Comparison of ENCODE assay signal across 10 cellular contexts in genomic region chr17:76273435-76273921, GRCh38. TPM values are rescaled to one million over a fixed set of nuclear protein-coding genes. Genes with fewer than 3 reads are reported as not detected.
DNase-seq lines count a peak whose midpoint lies in the region; ATAC-seq and TF ChIP-seq lines count a peak whose summit lies in the region.
"Had no signal": no experiment of that assay in that cellular context is flagged by ENCODE, and none has a peak within 500 bp of the region (broad histone marks: within the 10 kb centered on the region; RNA-seq: fewer than 3 reads in every experiment).

No MANE protein-coding gene starts in this region.

- WGBS in neuronal stem cell (ENCODE audit: extremely low coverage in 2 of 2, insufficient read length in 2 of 2, insufficient replicate concordance in 1 of 2), 2 donors: no CpG with 5 or more reads among the region's 14 CpGs
- WGBS in adrenal gland, 4 donors: 87 to 100% (median 95%) methylated on average over 2 to 14 of the region's 14 CpGs
- WGBS in H9 (ENCODE audit: extremely low coverage, insufficient read length, low lambda C conversion rate): no CpG with 5 or more reads among the region's 14 CpGs

- H3K27ac Mint-ChIP-seq in CD4-positive, alpha-beta memory T cell: peak overlapping the region; percentile 84 to 96 (median 94)
- H3K27ac Mint-ChIP-seq in HFFc6 (peak overlapping the region; percentile 26; the same call in 1 of the 2 replicates), H9 (0 out of 7 replicates have a peak overlapping the region, but pooled peaks of 1 of the 3 experiments have one; percentile 47)
- H3K27ac Mint-ChIP-seq in activated naive CD8-positive, alpha-beta T cell treated with anti-CD3 and anti-CD28 coated beads for 36 hours: peak overlapping the region; percentile 100

- H3K4me3 ChIP-seq in CD4-positive, alpha-beta memory T cell (ENCODE audit: low read length in 2 of 2): peak overlapping the region in 1 of 2 donors; percentile 68
- H3K4me3 ChIP-seq in neuronal stem cell (ENCODE audit: low read length in 2 of 2) (no peak overlapping the region), adrenal gland (no peak overlapping the region)

- no peak overlapping the region for H3K56ac ChIP-seq in H9 (ENCODE audit: insufficient read length, low read depth, low read length)

- peaks cover 63% of the 10 kb centered on the region for H3K4me1 ChIP-seq in CD4-positive, alpha-beta memory T cell (ENCODE audit: insufficient read depth, low read length)
- peaks cover 13 to 18% of the 10 kb centered on the region in 2 donors for H3K4me1 ChIP-seq in neuronal stem cell (ENCODE audit: control insufficient read depth in 2 of 2, insufficient read depth in 1 of 2, low read depth in 1 of 2, low read length in 2 of 2)
- peaks cover 6 to 28% of the 10 kb centered on the region in 2 donors for H3K4me1 ChIP-seq in adrenal gland (replicated peaks in 1 of 2)
- no peaks in the 10 kb centered on the region; the same call in 1 of the 2 replicates for H3K4me1 ChIP-seq in H9 (ENCODE audit: insufficient read depth, low read length)

- peaks cover 18 to 72% (median 41%) of the 10 kb centered on the region in 4 donors for H3K4me1 Mint-ChIP-seq in CD4-positive, alpha-beta memory T cell
- H3K4me1 Mint-ChIP-seq in HFFc6 (ENCODE audit: low read depth) (peaks cover 30% of the 10 kb centered on the region), H9 (peaks cover 22 to 44% of the 10 kb centered on the region in 2 experiments)
- peaks cover 55% of the 10 kb centered on the region for H3K4me1 Mint-ChIP-seq in activated naive CD8-positive, alpha-beta T cell treated with anti-CD3 and anti-CD28 coated beads for 36 hours

- H4K5ac ChIP-seq in H9 (ENCODE audit: insufficient read length, low read depth, low read length): no peak overlapping the region

- H3K23ac ChIP-seq in neuronal stem cell (ENCODE audit: low read depth, low read length, poor library complexity) (peak overlapping the region; percentile 44), H9 (ENCODE audit: insufficient read length, low read depth, low read length) (no peak overlapping the region)

- H3K4me3 Mint-ChIP-seq in CD4-positive, alpha-beta memory T cell: peak overlapping the region in 2 of 8 donors; percentile 78 to 90
- no peak overlapping the region; the same call in 1 of the 2 replicates for H3K4me3 Mint-ChIP-seq in HFFc6
- H3K4me3 Mint-ChIP-seq in activated naive CD8-positive, alpha-beta T cell treated with anti-CD3 and anti-CD28 coated beads for 36 hours: peak overlapping the region; percentile 87
- no peak overlapping the region for H3K4me3 Mint-ChIP-seq in H9

- H3K27me3 Mint-ChIP-seq in CD4-positive, alpha-beta memory T cell: no peaks in the 10 kb centered on the region
- peaks cover 8% of the 10 kb centered on the region for H3K27me3 Mint-ChIP-seq in HFFc6 (ENCODE audit: insufficient read depth)
- H3K27me3 Mint-ChIP-seq in activated naive CD8-positive, alpha-beta T cell treated with anti-CD3 and anti-CD28 coated beads for 36 hours: no peaks in the 10 kb centered on the region
- H3K27me3 Mint-ChIP-seq in H9 (ENCODE audit: low read depth): peaks cover 1% of the 10 kb centered on the region; the same call in 1 of the 2 replicates

- TF ChIP-seq POLR2A in adrenal gland (IDR thresholded peaks at IDR 0.05): no peak

- H2AK5ac ChIP-seq in neuronal stem cell (ENCODE audit: low read depth, low read length) (peak overlapping the region; percentile 70), H9 (ENCODE audit: insufficient read length, low read length) (no peak overlapping the region)

- TF ChIP-seq CTCF in HFFc6 (IDR thresholded peaks at IDR 0.05) (no peak), omental fat pad (IDR thresholded peaks at IDR 0.05) (no peak), adrenal gland (IDR thresholded peaks at IDR 0.05) (no peak), H9 (conservative IDR thresholded peaks at IDR 0.05) (no peak)

- peaks cover 0 to 1% (median 0%) of the 10 kb centered on the region in 8 donors for H3K9me3 Mint-ChIP-seq in CD4-positive, alpha-beta memory T cell
- H3K9me3 Mint-ChIP-seq in HFFc6 (no peaks in the 10 kb centered on the region), H9 (no peaks in the 10 kb centered on the region)
- no peaks in the 10 kb centered on the region for H3K9me3 Mint-ChIP-seq in activated naive CD8-positive, alpha-beta T cell treated with anti-CD3 and anti-CD28 coated beads for 36 hours

- POLR2A ChIA-PET in CD4-positive, alpha-beta memory T cell (lab: Charles Lee; ENCODE audit: partially characterized antibody): interaction anchor here (1.4 to 18.5 kb wide), 10 partner anchors 8 to 152 kb away, joined by 4 to 620 read pairs (median 60); partner anchors contain the start of genes FOXJ1, RNF157 and UBALD2

- H4K8ac ChIP-seq in neuronal stem cell (ENCODE audit: low read depth, low read length) (no peak overlapping the region), H9 (replicated peaks; ENCODE audit: insufficient read length, low read depth, low read length) (no peak overlapping the region)

- no peak overlapping the region for H2AFZ ChIP-seq in neuronal stem cell (ENCODE audit: low read length)
- H2AFZ ChIP-seq in H9 (ENCODE audit: low read length): no peak overlapping the region

- peak overlapping the region; percentile 49 for H2BK12ac ChIP-seq in neuronal stem cell (ENCODE audit: low read length)
- no peak overlapping the region for H2BK12ac ChIP-seq in H9 (ENCODE audit: insufficient read length, low read depth, low read length)

- H3K9ac ChIP-seq in neuronal stem cell (ENCODE audit: low read depth, low read length, poor library complexity) (no peak overlapping the region), H9 (ENCODE audit: extremely low read depth, insufficient read length, low read length) (no peak overlapping the region)

- intact Hi-C loops in CD4-positive, alpha-beta memory T cell (cut with micrococcal nuclease): no loop called here
- intact Hi-C loops in adrenal gland (cut with DNase I): no loop called here

- H3K4ac ChIP-seq in neuronal stem cell (ENCODE audit: low read length) (no peak overlapping the region), H9 (ENCODE audit: low read depth, low read length) (no peak overlapping the region)

- no peak overlapping the region for H3K4me2 ChIP-seq in neuronal stem cell (ENCODE audit: insufficient read depth, low read length, poor library complexity, severe bottlenecking)
- no peak overlapping the region for H3K4me2 ChIP-seq in H9 (ENCODE audit: insufficient read depth, insufficient read length, low read length)

- no peak overlapping the region for H2BK15ac ChIP-seq in neuronal stem cell (ENCODE audit: low read length)
- no peak overlapping the region for H2BK15ac ChIP-seq in H9 (ENCODE audit: low read depth, low read length)

- H3K79me2 ChIP-seq in H9 (ENCODE audit: insufficient read depth, low read length): no peaks in the 10 kb centered on the region

- H3K23me2 ChIP-seq in H9 (ENCODE audit: insufficient read length, low read depth, low read length, poor library complexity, severe bottlenecking): no peaks in the 10 kb centered on the region

- H3K14ac ChIP-seq in neuronal stem cell (ENCODE audit: low read length): no peak overlapping the region
- H3K14ac ChIP-seq in H9 (ENCODE audit: insufficient read depth, low read length): no peak overlapping the region; the same call in 1 of the 2 replicates

- H3K79me1 ChIP-seq in neuronal stem cell (ENCODE audit: low read depth, low read length): peaks cover 19% of the 10 kb centered on the region
- H3K79me1 ChIP-seq in H9 (ENCODE audit: insufficient read depth, low read depth, low read length, poor library complexity, severe bottlenecking): no peaks in the 10 kb centered on the region

- H2BK5ac ChIP-seq in neuronal stem cell (ENCODE audit: low read length) (peak overlapping the region; percentile 39), H9 (ENCODE audit: insufficient read length, low read length) (no peak overlapping the region)

- no peaks in the 10 kb centered on the region for H3K27me3 ChIP-seq in CD4-positive, alpha-beta memory T cell (ENCODE audit: insufficient read depth, low read length)
- H3K27me3 ChIP-seq in neuronal stem cell (ENCODE audit: control insufficient read depth in 3 of 3, insufficient read depth in 3 of 3, low read depth in 1 of 3, low read length in 3 of 3): no peaks in the 10 kb centered on the region
- no peaks in the 10 kb centered on the region for H3K27me3 ChIP-seq in adrenal gland
- H3K27me3 ChIP-seq in H9 (ENCODE audit: insufficient read depth, low read length): no peaks in the 10 kb centered on the region

- no peaks in the 10 kb centered on the region for H3K9me3 ChIP-seq in CD4-positive, alpha-beta memory T cell (ENCODE audit: control insufficient read depth in 1 of 2, low read length in 2 of 2)
- H3K9me3 ChIP-seq in neuronal stem cell (replicated peaks in 1 of 2; ENCODE audit: control insufficient read depth in 2 of 2, insufficient read depth in 1 of 2, low read depth in 1 of 2, low read length in 2 of 2) (peaks cover 0 to 5% of the 10 kb centered on the region in 2 donors), adrenal gland (replicated peaks in 1 of 3) (no peaks in the 10 kb centered on the region), H9 (ENCODE audit: control insufficient read depth, low read depth, low read length) (no peaks in the 10 kb centered on the region)

- no peak overlapping the region for H3K18ac ChIP-seq in neuronal stem cell (ENCODE audit: low read length)
- H3K18ac ChIP-seq in H9 (ENCODE audit: insufficient read length, low read depth, low read length): no peak overlapping the region

- peak overlapping the region; percentile 89 for H3K27ac ChIP-seq in CD4-positive, alpha-beta memory T cell (ENCODE audit: low read depth, low read length)
- no peak overlapping the region for H3K27ac ChIP-seq in neuronal stem cell (replicated peaks; ENCODE audit: low read length)
- H3K27ac ChIP-seq in adrenal gland: no peak overlapping the region
- no peak overlapping the region for H3K27ac ChIP-seq in H9 (ENCODE audit: insufficient read length, low read depth, low read length)
- H3K27ac ChIP-seq: epithelial cell of prostate had no signal

- peaks cover 14% of the 10 kb centered on the region for H3K36me3 ChIP-seq in CD4-positive, alpha-beta memory T cell (ENCODE audit: insufficient read depth, low read length)
- H3K36me3 ChIP-seq in neuronal stem cell (replicated peaks in 1 of 2; ENCODE audit: control insufficient read depth in 2 of 2, insufficient read depth in 2 of 2, low read length in 2 of 2): peaks cover 12 to 39% of the 10 kb centered on the region in 2 donors
- peaks cover 0 to 5% of the 10 kb centered on the region in 2 donors for H3K36me3 ChIP-seq in adrenal gland (replicated peaks in 1 of 2)

- H3T11ph ChIP-seq in H9 (ENCODE audit: low read length): no peak overlapping the region

- no peak for ATAC-seq in omental fat pad (ENCODE audit: low FRiP score)
- ATAC-seq: HCT116 had no signal

- peaks cover 3 to 15% of the 10 kb centered on the region in 2 donors for H3K36me3 Mint-ChIP-seq in CD4-positive, alpha-beta memory T cell
- H3K36me3 Mint-ChIP-seq in HFFc6 (ENCODE audit: low read depth): no peaks in the 10 kb centered on the region
- H3K36me3 Mint-ChIP-seq in activated naive CD8-positive, alpha-beta T cell treated with anti-CD3 and anti-CD28 coated beads for 36 hours: peaks cover 30% of the 10 kb centered on the region
- H3K36me3 Mint-ChIP-seq in H9 (ENCODE audit: insufficient read depth in 1 of 3, low read depth in 3 of 3): peaks cover 0 to 9% (median 4%) of the 10 kb centered on the region in 3 experiments; a peak in 3 of 7 replicates

- no peak overlapping the region for H2BK20ac ChIP-seq in H9 (ENCODE audit: low read depth, low read length, poor library complexity, severe bottlenecking)

- no peak overlapping the region for H4K91ac ChIP-seq in neuronal stem cell (ENCODE audit: low read depth, low read length, poor library complexity)
- no peak overlapping the region for H4K91ac ChIP-seq in H9 (ENCODE audit: insufficient read length, low read depth, low read length)

- H4K20me1 ChIP-seq in H9 (ENCODE audit: control insufficient read depth, insufficient read depth, insufficient read length): no peaks in the 10 kb centered on the region

- CTCF ChIA-PET in CD4-positive, alpha-beta memory T cell (lab: Charles Lee; ENCODE audit: partially characterized antibody): interaction anchor here (2.0 to 6.1 kb wide), 4 partner anchors 90 to 151 kb away, joined by 6 to 53 read pairs (median 14); no protein-coding TSS in a partner anchor

- H2BK120ac ChIP-seq in neuronal stem cell (ENCODE audit: low read depth, low read length) (no peak overlapping the region), H9 (ENCODE audit: low read depth, low read length, poor library complexity, severe bottlenecking) (no peak overlapping the region)

- no peak for DNase-seq in CD4-positive, alpha-beta memory T cell
- DNase-seq in HFFc6: no peak
- no peak for DNase-seq in activated naive CD8-positive, alpha-beta T cell treated with anti-CD3 and anti-CD28 coated beads for 36 hours
- DNase-seq in neuronal stem cell (ENCODE audit: low spot score): no peak
- DNase-seq in omental fat pad (ENCODE audit: low spot score): no peak
- DNase-seq in NK-92 (lab: John Stamatoyannopoulos, UW; ENCODE audit: unreplicated experiment): no peak
- no peak for DNase-seq in adrenal gland
- DNase-seq in H9: no peak

RNA-seq across cellular contexts. Expression of gene UBALD2, which starts 8.3 kb away (rescaled TPM):
- total RNA-seq in CD4-positive, alpha-beta memory T cell: 100 to 1,000 TPM; 101 to 103 TPM
- polyA plus RNA-seq in CD4-positive, alpha-beta memory T cell: 10 to 100 TPM in 1 of 2 donors, 1 to 10 TPM in 1; 6.2 to 11.1 TPM
- total RNA-seq in HFFc6 (2021; fragmentation: NEBNext Ultra II Directional; extraction: Animal tissue kit (Norgen Biotek cat#: 25700)): 10 to 100 TPM; 24.5 to 35.7 (median 30.5) TPM
- 100 to 1,000 TPM; 262 to 268 TPM for total RNA-seq in activated naive CD8-positive, alpha-beta T cell treated with anti-CD3 and anti-CD28 coated beads for 36 hours
- polyA plus RNA-seq in neuronal stem cell (2013, experiment 1 of 2): 43.3 TPM
- 46.8 TPM for polyA plus RNA-seq in neuronal stem cell (2013, experiment 2 of 2)
- total RNA-seq in omental fat pad: 10 to 100 TPM in 2 of 4 donors, 1 to 10 TPM in 2; 7.0 to 25.9 (median 13.7) TPM
- total RNA-seq in adrenal gland: 10 to 100 TPM in 6 of 8 donors, 1 to 10 TPM in 2; 5.4 to 71.2 (median 19.4) TPM
- polyA plus RNA-seq in adrenal gland: 10 to 100 TPM in 2 of 3 donors, 1 to 10 TPM in 1; 5.2 to 18.2 (median 15.6) TPM
- 25.8 and 26.7 TPM in 2 replicates for total RNA-seq in H9 (2021)

RNA-seq across cellular contexts. Expression of gene RNF157, which starts 33.2 kb away (rescaled TPM):
- total RNA-seq in CD4-positive, alpha-beta memory T cell: 10 to 100 TPM; 19.5 to 22.5 TPM
- 10 to 100 TPM in 1 of 2 donors, 1 to 10 TPM in 1; 4.0 to 20.5 TPM for polyA plus RNA-seq in CD4-positive, alpha-beta memory T cell
- under 1 TPM in 3 of 6 experiments, not detected in 3; 0.11 to 0.19 (median 0.18) TPM for total RNA-seq in HFFc6 (2021; fragmentation: NEBNext Ultra II Directional; extraction: Animal tissue kit (Norgen Biotek cat#: 25700))
- total RNA-seq in activated naive CD8-positive, alpha-beta T cell treated with anti-CD3 and anti-CD28 coated beads for 36 hours: 10 to 100 TPM; 30.4 to 34.7 TPM
- polyA plus RNA-seq in neuronal stem cell (2013, experiment 1 of 2): 28.7 TPM
- polyA plus RNA-seq in neuronal stem cell (2013, experiment 2 of 2): 29.6 TPM
- 10 to 100 TPM in 3 of 4 donors, 1 to 10 TPM in 1; 8.4 to 23.5 (median 17.4) TPM for total RNA-seq in omental fat pad
- 1 to 10 TPM; 2.6 to 6.1 (median 4.7) TPM for total RNA-seq in adrenal gland
- 1 to 10 TPM; 3.0 to 4.7 (median 4.1) TPM for polyA plus RNA-seq in adrenal gland
- total RNA-seq in H9 (2021): 7.7 and 9.9 TPM in 2 replicates

RNA-seq across cellular contexts. Expression of gene QRICH2, which starts 34.6 kb away (rescaled TPM):
- 1 to 10 TPM; 5.3 to 5.5 TPM for total RNA-seq in CD4-positive, alpha-beta memory T cell
- under 1 TPM; 0.21 to 0.52 TPM for polyA plus RNA-seq in CD4-positive, alpha-beta memory T cell
- 1 to 10 TPM; 1.2 to 2.3 (median 1.4) TPM for total RNA-seq in HFFc6 (2021; fragmentation: NEBNext Ultra II Directional; extraction: Animal tissue kit (Norgen Biotek cat#: 25700))
- 1 to 10 TPM in 1 of 2 experiments, under 1 TPM in 1; 0.87 to 1.6 TPM for total RNA-seq in activated naive CD8-positive, alpha-beta T cell treated with anti-CD3 and anti-CD28 coated beads for 36 hours
- polyA plus RNA-seq in neuronal stem cell (2013, experiment 1 of 2): 1.8 TPM
- polyA plus RNA-seq in neuronal stem cell (2013, experiment 2 of 2): 1.6 TPM
- total RNA-seq in omental fat pad (1 to 10 TPM; 1.2 to 1.8 (median 1.6) TPM), adrenal gland (1 to 10 TPM in 5 of 8 donors, under 1 TPM in 3; 0.12 to 3.3 (median 1.2) TPM), H9 (2021) (2.2 and 3.2 TPM in 2 replicates)
- 10 to 100 TPM in 1 of 3 donors, 1 to 10 TPM in 1, under 1 TPM in 1; 0.09 to 14.2 (median 4.8) TPM for polyA plus RNA-seq in adrenal gland
